ENCODE assay signal across 18 cellular contexts in genomic region chr6:159865226-159865920, GRCh38. TPM values are rescaled to one million over a fixed set of nuclear protein-coding genes. Genes with fewer than 3 reads are reported as not detected.
A peak's percentile ranks its signal among the peaks of the same experiment; 100 is the strongest.
DNase-seq lines count a peak whose midpoint lies in the region; ATAC-seq and TF ChIP-seq lines count a peak whose summit lies in the region.
"Had no signal": no experiment of that assay in that cellular context is flagged by ENCODE, and none has a peak within 500 bp of the region (broad histone marks: within the 10 kb centered on the region; RNA-seq: fewer than 3 reads in every experiment).

No MANE protein-coding gene starts in this region.

- ATAC-seq in left cardiac atrium = no peak
- no peak for ATAC-seq in stimulated activated naive B cell treated with anti-CD40 and anti-IgM and Interleukin-4, amounts not matched to agents 10 μg/mL and 1 μg/mL and 100 μg/mL, for 72 hours (replicated peaks)
- ATAC-seq in HG02840 (IDR thresholded peaks at IDR 0.05; ENCODE audit: low FRiP score, unreplicated experiment) = no peak
- no peak for ATAC-seq in heart right ventricle
- ATAC-seq: GM12878 had no signal

- H3K36me3 Mint-ChIP-seq in endodermal cell (ENCODE audit: low read depth) = no peaks in the 10 kb centered on the region
- peaks cover 0 to 2% of the 10 kb centered on the region in 2 donors for H3K36me3 Mint-ChIP-seq in stimulated activated naive B cell treated with anti-CD40 and anti-IgM and Interleukin-4, amounts not matched to agents 10 μg/mL and 1 μg/mL and 100 μg/mL, for 72 hours
- H3K36me3 Mint-ChIP-seq: CD8-positive, alpha-beta memory T cell had no signal

- TF ChIP-seq CTCF in right atrium auricular region (IDR thresholded peaks at IDR 0.05) = no peak
- no peak for TF ChIP-seq CTCF in endodermal cell (conservative IDR thresholded peaks at IDR 0.05)
- TF ChIP-seq CTCF in esophagus squamous epithelium (IDR thresholded peaks at IDR 0.05) = no peak
- TF ChIP-seq CTCF in heart right ventricle (IDR thresholded peaks at IDR 0.05) = no peak

- no peaks in the 10 kb centered on the region for H3K36me3 ChIP-seq in right atrium auricular region
- no peaks in the 10 kb centered on the region for H3K36me3 ChIP-seq in endodermal cell (ENCODE audit: control insufficient read depth, insufficient read depth, low read length)
- H3K36me3 ChIP-seq in esophagus squamous epithelium = no peaks in the 10 kb centered on the region
- H3K36me3 ChIP-seq in heart right ventricle = no peaks in the 10 kb centered on the region
- H3K36me3 ChIP-seq: BLaER1, HAP-1 had no signal

- intact Hi-C loops in left cardiac atrium (cut with DNase I) = loop anchor here (10.0 kb wide), 4 partner anchors 69 to 589 kb away; no protein-coding TSS in a partner anchor
- intact Hi-C loops in esophagus squamous epithelium (cut with DNase I) = loop anchor here (10.0 kb wide), 1 partner anchor 79 kb away; no protein-coding TSS in a partner anchor
- intact Hi-C loops in heart right ventricle (cut with DNase I) = loop anchor here in 9 of 10 donors (5.0 to 10.0 kb wide), 7 partner anchors 72 to 669 kb away; no protein-coding TSS in a partner anchor

- H3K27ac ChIP-seq in right atrium auricular region = no peak overlapping the region
- no peak overlapping the region for H3K27ac ChIP-seq in endodermal cell (ENCODE audit: low read depth, low read length)
- no peak overlapping the region for H3K27ac ChIP-seq in esophagus squamous epithelium
- H3K27ac ChIP-seq in heart right ventricle = no peak overlapping the region
- H3K27ac ChIP-seq: BLaER1 had no signal

- H3K27ac Mint-ChIP-seq in endodermal cell = peak overlapping the region; percentile 19
- peak overlapping the region; percentile 62 for H3K27ac Mint-ChIP-seq in stimulated activated naive B cell treated with anti-CD40 and anti-IgM and Interleukin-4, amounts not matched to agents 10 μg/mL and 1 μg/mL and 100 μg/mL, for 72 hours

- no peaks in the 10 kb centered on the region for H3K27me3 Mint-ChIP-seq in endodermal cell (ENCODE audit: insufficient read depth)
- peaks cover 5 to 21% of the 10 kb centered on the region in 2 donors for H3K27me3 Mint-ChIP-seq in stimulated activated naive B cell treated with anti-CD40 and anti-IgM and Interleukin-4, amounts not matched to agents 10 μg/mL and 1 μg/mL and 100 μg/mL, for 72 hours

- H3K9ac ChIP-seq in endodermal cell (ENCODE audit: extremely low read depth, low read length, poor library complexity, severe bottlenecking) = no peak overlapping the region
- H3K9ac ChIP-seq: BLaER1 had no signal

- H3K4me3 ChIP-seq in right atrium auricular region = no peak overlapping the region
- no peak overlapping the region for H3K4me3 ChIP-seq in endodermal cell (ENCODE audit: low read length)
- H3K4me3 ChIP-seq in esophagus squamous epithelium = no peak overlapping the region
- no peak overlapping the region for H3K4me3 ChIP-seq in heart right ventricle
- H3K4me3 ChIP-seq: BLaER1, GM12878, HAP-1 had no signal

- H3K4me3 Mint-ChIP-seq in endodermal cell = no peak overlapping the region
- H3K4me3 Mint-ChIP-seq in stimulated activated naive B cell treated with anti-CD40 and anti-IgM and Interleukin-4, amounts not matched to agents 10 μg/mL and 1 μg/mL and 100 μg/mL, for 72 hours = no peak overlapping the region

- H3K9me3 ChIP-seq in right atrium auricular region (no peaks in the 10 kb centered on the region), endodermal cell (ENCODE audit: control insufficient read depth, low read length) (no peaks in the 10 kb centered on the region), esophagus squamous epithelium (no peaks in the 10 kb centered on the region), heart right ventricle (peaks cover 0 to 10% (median 0%) of the 10 kb centered on the region in 11 donors)
- H3K9me3 ChIP-seq: Caco-2, HAP-1 had no signal

- no peaks in the 10 kb centered on the region for H3K27me3 ChIP-seq in right atrium auricular region
- H3K27me3 ChIP-seq in endodermal cell (ENCODE audit: control insufficient read depth, insufficient read depth, low read length, poor library complexity, severe bottlenecking) = no peaks in the 10 kb centered on the region
- H3K27me3 ChIP-seq in esophagus squamous epithelium = peaks cover 0 to 9% (median 0%) of the 10 kb centered on the region in 4 donors
- peaks cover 0 to 17% (median 0%) of the 10 kb centered on the region in 7 donors for H3K27me3 ChIP-seq in heart right ventricle
- H3K27me3 ChIP-seq: BLaER1 had no signal

- H3K4me1 Mint-ChIP-seq in endodermal cell = no peaks in the 10 kb centered on the region
- H3K4me1 Mint-ChIP-seq in stimulated activated naive B cell treated with anti-CD40 and anti-IgM and Interleukin-4, amounts not matched to agents 10 μg/mL and 1 μg/mL and 100 μg/mL, for 72 hours = peaks cover 0 to 2% of the 10 kb centered on the region in 2 donors

- peaks cover 6% of the 10 kb centered on the region for H3K9me3 Mint-ChIP-seq in endodermal cell
- peaks cover 0 to 3% of the 10 kb centered on the region in 2 donors for H3K9me3 Mint-ChIP-seq in stimulated activated naive B cell treated with anti-CD40 and anti-IgM and Interleukin-4, amounts not matched to agents 10 μg/mL and 1 μg/mL and 100 μg/mL, for 72 hours

- TF ChIP-seq POLR2A in esophagus squamous epithelium (IDR thresholded peaks at IDR 0.05) = no peak

- H3K4me1 ChIP-seq in right atrium auricular region (no peaks in the 10 kb centered on the region), endodermal cell (ENCODE audit: control insufficient read depth, insufficient read depth, low read length) (no peaks in the 10 kb centered on the region), esophagus squamous epithelium (no peaks in the 10 kb centered on the region), heart right ventricle (no peaks in the 10 kb centered on the region)
- H3K4me1 ChIP-seq: Caco-2, HAP-1 had no signal

- 88 to 92% methylated on average over 6 to 12 of the region's 12 CpGs for WGBS in endodermal cell (ENCODE audit: insufficient coverage in 1 of 2, insufficient read length in 1 of 2), 2 experiments
- 87 to 90% methylated on average over 12 of the region's 12 CpGs for WGBS in esophagus squamous epithelium, 2 donors
- WGBS in heart right ventricle, 2 donors = 90 to 92% methylated on average over 12 of the region's 12 CpGs

- peak; percentile 30 for DNase-seq in right atrium auricular region (ENCODE audit: low spot score)
- no peak for DNase-seq in left cardiac atrium
- peak; percentile 51 for DNase-seq in NCI-H524 treated with DMSO at 0.1 percent for 48 hours (lab: John Stamatoyannopoulos, UW)
- no peak for DNase-seq in endodermal cell
- no peak for DNase-seq in stimulated activated naive B cell treated with anti-CD40 and anti-IgM and Interleukin-4, amounts not matched to agents 10 μg/mL and 1 μg/mL and 100 μg/mL, for 72 hours
- DNase-seq in esophagus squamous epithelium (lab: John Stamatoyannopoulos, UW) = no peak
- DNase-seq in heart right ventricle = no peak
- DNase-seq: 8988T; AML-193; Caco-2; CD8-positive, alpha-beta memory T cell; GOT3; IMR-90 had no signal

RNA-seq across cellular contexts. Expression of gene MAS1, which starts 25.4 kb away (rescaled TPM):
- total RNA-seq in right atrium auricular region (not detected), left cardiac atrium (not detected), endodermal cell (not detected), esophagus squamous epithelium (not detected), heart right ventricle (under 1 TPM in 5 of 10 donors, not detected in 5; 0.02 to 0.04 (median 0.02) TPM)
- polyA plus RNA-seq in endodermal cell (2013, experiment 1 of 2) = not detected
- not detected for polyA plus RNA-seq in endodermal cell (2013, experiment 2 of 2)
- not detected for polyA plus RNA-seq in heart right ventricle
- total RNA-seq: Caco-2; CD8-positive, alpha-beta memory T cell; Daoy; IMR-90 had no signal
- polyA plus RNA-seq: CD8-positive, alpha-beta memory T cell had no signal

Comparison
In these comparisons a context has a peak if more than half of its experiments do, and no peak if none do; other contexts are left out.
1. DNase-seq: peak in right atrium auricular region (single experiment) and NCI-H524 treated with DMSO at 0.1 percent for 48 hours (single experiment); none in left cardiac atrium (single experiment), endodermal cell (single experiment), stimulated activated naive B cell treated with anti-CD40 and anti-IgM and Interleukin-4, amounts not matched to agents 10 μg/mL and 1 μg/mL and 100 μg/mL, for 72 hours (single experiment), esophagus squamous epithelium (single experiment) and heart right ventricle (0 of 2).